23 cellular contexts compared by ENCODE assay signal in genomic region chr4:7818676-7819041, GRCh38.
DNase-seq lines count a peak whose midpoint lies in the region; ATAC-seq, FAIRE-seq and TF ChIP-seq lines count a peak whose summit lies in the region.
"Had no signal": no experiment of that assay in that cellular context is flagged by ENCODE, and none has a peak within 500 bp of the region (broad histone marks: within the 10 kb centered on the region; RNA-seq: fewer than 3 reads in every experiment).

No MANE protein-coding gene starts in this region.

- 91% methylated on average over 5 of the region's 5 CpGs for WGBS in A549 (ENCODE audit: missing lambda C conversion rate)
- 33 to 40% (median 38%) methylated on average over 5 of the region's 5 CpGs for WGBS in ovary, 3 donors

- peaks cover 12% of the 10 kb centered on the region for H3K4me1 Mint-ChIP-seq in T-helper 17 cell
- peaks cover 93% of the 10 kb centered on the region for H3K4me1 Mint-ChIP-seq in glutamatergic neuron (ENCODE audit: low read depth, unreplicated experiment)
- H3K4me1 Mint-ChIP-seq: natural killer cell had no signal

- TF ChIP-seq CTCF in A549 (IDR thresholded peaks at IDR 0.05) (no peak), glutamatergic neuron (IDR thresholded peaks at IDR 0.05; ENCODE audit: partially characterized antibody, unreplicated experiment) (no peak), ovary (IDR thresholded peaks at IDR 0.05) (no peak), lower lobe of right lung (IDR thresholded peaks at IDR 0.05) (no peak), breast epithelium (IDR thresholded peaks at IDR 0.05) (no peak)

- DNase-seq in A549 (ENCODE audit: low read depth in 1 of 2, low spot score in 1 of 2) (no peak), T-helper 17 cell (no peak), glutamatergic neuron (no peak), ovary (no peak), middle frontal gyrus (ENCODE audit: extremely low spot score, low spot score) (no peak), lower lobe of right lung (no peak), breast epithelium (ENCODE audit: low spot score in 2 of 2) (no peak)
- DNase-seq: activated CD4-positive, alpha-beta T cell treated with anti-CD3 and anti-CD28 coated beads for 1 hour; activated CD8-positive, alpha-beta T cell treated with anti-CD3 and anti-CD28 coated beads, Interleukin-2, amount 10 ng/mL, durations not matched to agents 7 days and 5 days; activated gamma-delta T cell; colonic mucosa; GF-D8; natural killer cell; NCI-H1436 treated with DMSO at 0.1 percent for 48 hours; NCI-H526; stimulated activated CD8-positive, alpha-beta memory T cell treated with anti-CD3 and anti-CD28 coated beads, Interleukin-4, amount 100 ng/mL, for 48 hours had no signal

- no peak overlapping the region for H3K4me3 ChIP-seq in A549
- no peak overlapping the region for H3K4me3 ChIP-seq in ovary
- no peak overlapping the region for H3K4me3 ChIP-seq in lower lobe of right lung
- no peak overlapping the region for H3K4me3 ChIP-seq in breast epithelium
- H3K4me3 ChIP-seq: BLaER1, colonic mucosa, GM23338, pancreas had no signal

- peaks cover 8% of the 10 kb centered on the region for H3K36me3 Mint-ChIP-seq in T-helper 17 cell (ENCODE audit: low read depth)
- H3K36me3 Mint-ChIP-seq in glutamatergic neuron (ENCODE audit: unreplicated experiment): peaks cover 18% of the 10 kb centered on the region
- H3K36me3 Mint-ChIP-seq: natural killer cell had no signal

- POLR2A ChIA-PET in A549 (lab: Yijun Ruan, JAX): no interaction called here

- H3K27me3 Mint-ChIP-seq in T-helper 17 cell: no peaks in the 10 kb centered on the region
- H3K27me3 Mint-ChIP-seq in glutamatergic neuron (ENCODE audit: unreplicated experiment): peaks cover 53% of the 10 kb centered on the region

- TF ChIP-seq POLR2A in A549 (IDR thresholded peaks at IDR 0.05; ENCODE audit: low read length) (no peak), ovary (IDR thresholded peaks at IDR 0.05) (no peak), breast epithelium (IDR thresholded peaks at IDR 0.05) (no peak)

- peaks cover 71% of the 10 kb centered on the region for H3K9me3 Mint-ChIP-seq in glutamatergic neuron (ENCODE audit: unreplicated experiment)
- H3K9me3 Mint-ChIP-seq: GM23338, natural killer cell had no signal

- H3K27ac Mint-ChIP-seq in T-helper 17 cell (peak overlapping the region; percentile 24), glutamatergic neuron (ENCODE audit: unreplicated experiment) (peak overlapping the region; percentile 99)
- H3K27ac Mint-ChIP-seq: activated CD8-positive, alpha-beta T cell treated with anti-CD3 and anti-CD28 coated beads, Interleukin-2, amount 10 ng/mL, durations not matched to agents 7 days and 5 days; natural killer cell had no signal

- no peak for TF ChIP-seq RAD21 in A549 (conservative IDR thresholded peaks at IDR 0.05 in 1 of 2, IDR thresholded peaks at IDR 0.05 in 1 of 2)

- H3K4me3 Mint-ChIP-seq in T-helper 17 cell (no peak overlapping the region), glutamatergic neuron (ENCODE audit: unreplicated experiment) (peak overlapping the region; percentile 44)
- H3K4me3 Mint-ChIP-seq: activated CD8-positive, alpha-beta T cell treated with anti-CD3 and anti-CD28 coated beads, Interleukin-2, amount 10 ng/mL, durations not matched to agents 7 days and 5 days; GM23338; natural killer cell had no signal

- CTCF ChIA-PET in A549 (lab: Yijun Ruan, JAX): interaction anchor here (1.1 to 7.6 kb wide), 3 partner anchors 15 to 26 kb away, joined by 3 to 43 read pairs (median 3); no protein-coding TSS in a partner anchor

- no peak for TF ChIP-seq EP300 in A549 (IDR thresholded peaks at IDR 0.05)
- TF ChIP-seq EP300 in ovary (IDR thresholded peaks at IDR 0.05): no peak

- ATAC-seq in A549: no peak
- ATAC-seq in T-helper 17 cell: no peak
- ATAC-seq in HG03520 (IDR thresholded peaks at IDR 0.05; ENCODE audit: unreplicated experiment): no peak
- no peak for ATAC-seq in lower lobe of right lung
- ATAC-seq: activated CD8-positive, alpha-beta T cell treated with anti-CD3 and anti-CD28 coated beads, Interleukin-2, amount 10 ng/mL, durations not matched to agents 7 days and 5 days; GM23338; natural killer cell; sciatic nerve had no signal

- H3K27me3 ChIP-seq in ovary: no peaks in the 10 kb centered on the region
- H3K27me3 ChIP-seq in lower lobe of right lung (ENCODE audit: low read depth): no peaks in the 10 kb centered on the region
- no peaks in the 10 kb centered on the region for H3K27me3 ChIP-seq in breast epithelium
- H3K27me3 ChIP-seq: BLaER1, colonic mucosa, pancreas had no signal

- no peaks in the 10 kb centered on the region for H3K9me3 ChIP-seq in A549
- no peaks in the 10 kb centered on the region for H3K9me3 ChIP-seq in T-helper 17 cell (ENCODE audit: control insufficient read depth, low read length, poor library complexity, severe bottlenecking)
- no peaks in the 10 kb centered on the region for H3K9me3 ChIP-seq in ovary
- H3K9me3 ChIP-seq in lower lobe of right lung: no peaks in the 10 kb centered on the region
- no peaks in the 10 kb centered on the region for H3K9me3 ChIP-seq in breast epithelium
- H3K9me3 ChIP-seq: BLaER1, colonic mucosa, pancreas had no signal

- intact Hi-C loops in ovary (cut with DNase I): no loop called here
- intact Hi-C loops in lower lobe of right lung (cut with DNase I): no loop called here
- intact Hi-C loops in breast epithelium (cut with DNase I; ENCODE audit: low total_unique reads): no loop called here

- no peak overlapping the region for H3K4me2 ChIP-seq in A549
- H3K4me2 ChIP-seq: BLaER1, GM23338, KMS-11 had no signal

- no peak for FAIRE-seq in A549 (lab: Jason Lieb, UNC)
- FAIRE-seq: GM18507, pancreas had no signal

- no peaks in the 10 kb centered on the region for H3K36me3 ChIP-seq in ovary
- peaks cover 42% of the 10 kb centered on the region for H3K36me3 ChIP-seq in lower lobe of right lung
- peaks cover 4% of the 10 kb centered on the region for H3K36me3 ChIP-seq in breast epithelium
- H3K36me3 ChIP-seq: colonic mucosa had no signal

- H3K4me1 ChIP-seq in A549: peaks cover 87% of the 10 kb centered on the region
- peaks cover 19% of the 10 kb centered on the region for H3K4me1 ChIP-seq in ovary (ENCODE audit: insufficient read depth)
- H3K4me1 ChIP-seq in lower lobe of right lung: peaks cover 6% of the 10 kb centered on the region
- H3K4me1 ChIP-seq in breast epithelium: no peaks in the 10 kb centered on the region

- peak overlapping the region; percentile 8 to 74; a peak in 4 of 6 replicates for H3K27ac ChIP-seq in A549
- peak overlapping the region; percentile 27 to 68 for H3K27ac ChIP-seq in ovary
- no peak overlapping the region for H3K27ac ChIP-seq in lower lobe of right lung
- no peak overlapping the region for H3K27ac ChIP-seq in breast epithelium
- H3K27ac ChIP-seq: BLaER1, colonic mucosa, KMS-11, pancreas had no signal

TF ChIP-seq in A549, 52 proteins besides CTCF, POLR2A, EP300 and RAD21:
- TF ChIP-seq, protein P1, sequence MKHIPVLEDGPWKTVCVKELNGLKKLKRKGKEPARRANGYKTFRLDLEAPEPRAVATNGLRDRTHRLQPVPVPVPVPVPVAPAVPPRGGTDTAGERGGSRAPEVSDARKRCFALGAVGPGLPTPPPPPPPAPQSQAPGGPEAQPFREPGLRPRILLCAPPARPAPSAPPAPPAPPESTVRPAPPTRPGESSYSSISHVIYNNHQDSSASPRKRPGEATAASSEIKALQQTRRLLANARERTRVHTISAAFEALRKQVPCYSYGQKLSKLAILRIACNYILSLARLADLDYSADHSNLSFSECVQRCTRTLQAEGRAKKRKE (CRISPR knock-in tag; IDR thresholded peaks at IDR 0.05; ENCODE audit: low read depth): no peak
- TF ChIP-seq, protein P2, sequence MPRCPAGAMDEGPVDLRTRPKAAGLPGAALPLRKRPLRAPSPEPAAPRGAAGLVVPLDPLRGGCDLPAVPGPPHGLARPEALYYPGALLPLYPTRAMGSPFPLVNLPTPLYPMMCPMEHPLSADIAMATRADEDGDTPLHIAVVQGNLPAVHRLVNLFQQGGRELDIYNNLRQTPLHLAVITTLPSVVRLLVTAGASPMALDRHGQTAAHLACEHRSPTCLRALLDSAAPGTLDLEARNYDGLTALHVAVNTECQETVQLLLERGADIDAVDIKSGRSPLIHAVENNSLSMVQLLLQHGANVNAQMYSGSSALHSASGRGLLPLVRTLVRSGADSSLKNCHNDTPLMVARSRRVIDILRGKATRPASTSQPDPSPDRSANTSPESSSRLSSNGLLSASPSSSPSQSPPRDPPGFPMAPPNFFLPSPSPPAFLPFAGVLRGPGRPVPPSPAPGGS (IDR thresholded peaks at IDR 0.05): no peak
- no peak for TF ChIP-seq EHF (CRISPR knock-in tag; IDR thresholded peaks at IDR 0.05)
- no peak for TF ChIP-seq ZFP36 (IDR thresholded peaks at IDR 0.05; ENCODE audit: borderline replicate concordance, partially characterized antibody)
- no peak for TF ChIP-seq SMC3 (IDR thresholded peaks at IDR 0.05)
- TF ChIP-seq, protein P3, sequence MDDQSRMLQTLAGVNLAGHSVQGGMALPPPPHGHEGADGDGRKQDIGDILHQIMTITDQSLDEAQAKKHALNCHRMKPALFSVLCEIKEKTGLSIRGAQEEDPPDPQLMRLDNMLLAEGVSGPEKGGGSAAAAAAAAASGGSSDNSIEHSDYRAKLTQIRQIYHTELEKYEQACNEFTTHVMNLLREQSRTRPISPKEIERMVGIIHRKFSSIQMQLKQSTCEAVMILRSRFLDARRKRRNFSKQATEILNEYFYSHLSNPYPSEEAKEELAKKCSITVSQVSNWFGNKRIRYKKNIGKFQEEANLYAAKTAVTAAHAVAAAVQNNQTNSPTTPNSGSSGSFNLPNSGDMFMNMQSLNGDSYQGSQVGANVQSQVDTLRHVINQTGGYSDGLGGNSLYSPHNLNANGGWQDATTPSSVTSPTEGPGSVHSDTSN (IDR thresholded peaks at IDR 0.05): no peak
- no peak for TF ChIP-seq RARB (CRISPR knock-in tag; IDR thresholded peaks at IDR 0.05)
- no peak for TF ChIP-seq KDM5A (IDR thresholded peaks at IDR 0.05)
- no peak for TF ChIP-seq BHLHE40 (IDR thresholded peaks at IDR 0.05; ENCODE audit: low read depth, low read length)
- no peak for TF ChIP-seq CHD4 (IDR thresholded peaks at IDR 0.05; ENCODE audit: borderline replicate concordance)
- no peak for TF ChIP-seq RFX5 (IDR thresholded peaks at IDR 0.05)
- no peak for TF ChIP-seq HOXB5 (CRISPR knock-in tag; IDR thresholded peaks at IDR 0.05)
- TF ChIP-seq HOXA7 (CRISPR knock-in tag; IDR thresholded peaks at IDR 0.05): no peak
- no peak for TF ChIP-seq CBX8 (IDR thresholded peaks at IDR 0.05)
- no peak for TF ChIP-seq MAZ (IDR thresholded peaks at IDR 0.05; ENCODE audit: borderline replicate concordance, low read depth, low read length)
- no peak for TF ChIP-seq FOSL2 (IDR thresholded peaks at IDR 0.05)
- TF ChIP-seq FOSL2 (CRISPR knock-in tag; IDR thresholded peaks at IDR 0.05): no peak
- no peak for TF ChIP-seq CEBPB (IDR thresholded peaks at IDR 0.05)
TF ChIP-seq in A549: peak in this region for 0.

Comparison
In these comparisons a context has a peak if more than half of its experiments do, and no peak if none do; other contexts are left out.
1. H3K27ac ChIP-seq: peak in A549 (2 of 2) and ovary (2 of 2); none in lower lobe of right lung (single experiment) and breast epithelium (0 of 2).